Comparison of ENCODE assay signal across 9 cellular contexts in the genomic region with DNA sequence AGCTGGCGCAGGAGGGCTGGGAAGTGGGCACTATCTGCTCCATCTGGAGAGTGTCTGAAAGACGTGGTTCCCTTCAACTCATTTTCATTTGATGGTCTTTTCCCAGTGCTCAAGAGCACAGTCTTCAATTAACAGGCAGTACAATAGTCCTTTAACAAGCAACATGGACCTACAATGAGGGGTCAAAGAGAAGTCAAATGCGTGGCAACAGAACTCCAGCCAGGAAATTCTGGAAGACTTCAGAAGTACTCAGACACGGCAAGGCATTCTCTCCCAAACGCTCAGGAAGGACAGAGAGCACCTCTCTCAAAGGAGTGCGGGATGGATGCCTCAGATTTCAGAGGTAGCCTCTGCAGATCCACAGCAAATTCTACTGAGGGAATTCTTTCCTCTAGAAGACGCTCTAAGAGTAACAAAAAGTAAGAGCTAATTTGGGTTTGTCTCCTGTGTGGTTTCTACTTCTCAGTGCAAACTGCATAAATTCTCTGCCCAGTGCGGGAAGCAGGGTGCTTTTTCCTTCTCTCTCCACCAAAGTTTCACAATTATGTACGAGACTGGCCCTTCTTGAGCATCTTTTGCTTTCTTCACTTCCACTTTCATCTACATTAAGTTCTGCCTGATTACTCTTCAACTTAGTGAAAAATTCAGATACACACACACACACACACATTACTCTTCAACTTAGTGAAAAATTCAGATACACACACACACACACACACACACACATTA. TPM values are rescaled to one million over a fixed set of nuclear protein-coding genes. Genes with fewer than 3 reads are reported as not detected.
A peak's percentile ranks its signal among the peaks of the same experiment; 100 is the strongest.
DNase-seq lines count a peak whose midpoint lies in the region; ATAC-seq, FAIRE-seq and TF ChIP-seq lines count a peak whose summit lies in the region.
"Had no signal": no experiment of that assay in that cellular context is flagged by ENCODE, and none has a peak within 500 bp of the region (broad histone marks: within the 10 kb centered on the region; RNA-seq: fewer than 3 reads in every experiment).

No MANE protein-coding gene starts in this region.

- peak overlapping the region; percentile 77 for H3K4me2 ChIP-seq in A549

- H3K4me3 ChIP-seq in A549 = no peak overlapping the region

- POLR2A ChIA-PET in A549 (lab: Yijun Ruan, JAX) = no interaction called here

- CTCF ChIA-PET in A549 (lab: Yijun Ruan, JAX) = interaction anchor here (0.8 to 1.7 kb wide), 3 partner anchors 9 to 56 kb away, joined by 3 read pairs; a partner anchor contains a TSS

- ATAC-seq in A549 (no peak), GM19397 (IDR thresholded peaks at IDR 0.05; ENCODE audit: unreplicated experiment) (peak; percentile 75), HG03175 (IDR thresholded peaks at IDR 0.05; ENCODE audit: unreplicated experiment) (peak; percentile 68)

- H3K9me3 ChIP-seq in A549 = no peaks in the 10 kb centered on the region

- no peak for TF ChIP-seq POLR2A in A549 (IDR thresholded peaks at IDR 0.05; ENCODE audit: low read length)

- TF ChIP-seq RAD21 in A549 (conservative IDR thresholded peaks at IDR 0.05 in 1 of 2, IDR thresholded peaks at IDR 0.05 in 1 of 2) = no peak

- FAIRE-seq in A549 (lab: Jason Lieb, UNC) = no peak
- FAIRE-seq: bronchial epithelial cell had no signal

- no peak for TF ChIP-seq CTCF in A549 (IDR thresholded peaks at IDR 0.05)

- peak overlapping the region; percentile 92 to 97 for H3K27ac ChIP-seq in A549
- H3K27ac ChIP-seq in cingulate gyrus (ENCODE audit: low read depth, low read length) = peak overlapping the region; percentile 49

- no peak for TF ChIP-seq EP300 in A549 (IDR thresholded peaks at IDR 0.05)

- DNase-seq in A549 (ENCODE audit: low read depth in 1 of 2, low spot score in 1 of 2) = no peak
- DNase-seq in GDM1 (lab: John Stamatoyannopoulos, UW) = no peak
- no peak for DNase-seq in anterior cingulate cortex (lab: John Stamatoyannopoulos, UW)
- no peak for DNase-seq in DMS 273 treated with DMSO at 0.1 percent for 48 hours (lab: John Stamatoyannopoulos, UW)
- DNase-seq in SW480 (ENCODE audit: low spot score) = no peak

- H3K4me1 ChIP-seq in A549 = peaks cover 93% of the 10 kb centered on the region

- 83% methylated on average over 9 of the region's 9 CpGs for whole genome bisulfite sequencing in A549 (ENCODE audit: missing lambda C conversion rate)

TF ChIP-seq in A549, 52 proteins besides CTCF, POLR2A, EP300 and RAD21:
- TF ChIP-seq MAFK (IDR thresholded peaks at IDR 0.05; ENCODE audit: partially characterized antibody) (no peak), RFX5 (IDR thresholded peaks at IDR 0.05) (no peak), NR3C1 (IDR thresholded peaks at IDR 0.05) (no peak), KDM5A (IDR thresholded peaks at IDR 0.05) (no peak), NPAS2 (CRISPR knock-in tag; IDR thresholded peaks at IDR 0.05; ENCODE audit: borderline replicate concordance) (no peak)
- TF ChIP-seq, protein P1, sequence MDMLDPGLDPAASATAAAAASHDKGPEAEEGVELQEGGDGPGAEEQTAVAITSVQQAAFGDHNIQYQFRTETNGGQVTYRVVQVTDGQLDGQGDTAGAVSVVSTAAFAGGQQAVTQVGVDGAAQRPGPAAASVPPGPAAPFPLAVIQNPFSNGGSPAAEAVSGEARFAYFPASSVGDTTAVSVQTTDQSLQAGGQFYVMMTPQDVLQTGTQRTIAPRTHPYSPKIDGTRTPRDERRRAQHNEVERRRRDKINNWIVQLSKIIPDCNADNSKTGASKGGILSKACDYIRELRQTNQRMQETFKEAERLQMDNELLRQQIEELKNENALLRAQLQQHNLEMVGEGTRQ (IDR thresholded peaks at IDR 0.05) = no peak
- TF ChIP-seq, protein P2, sequence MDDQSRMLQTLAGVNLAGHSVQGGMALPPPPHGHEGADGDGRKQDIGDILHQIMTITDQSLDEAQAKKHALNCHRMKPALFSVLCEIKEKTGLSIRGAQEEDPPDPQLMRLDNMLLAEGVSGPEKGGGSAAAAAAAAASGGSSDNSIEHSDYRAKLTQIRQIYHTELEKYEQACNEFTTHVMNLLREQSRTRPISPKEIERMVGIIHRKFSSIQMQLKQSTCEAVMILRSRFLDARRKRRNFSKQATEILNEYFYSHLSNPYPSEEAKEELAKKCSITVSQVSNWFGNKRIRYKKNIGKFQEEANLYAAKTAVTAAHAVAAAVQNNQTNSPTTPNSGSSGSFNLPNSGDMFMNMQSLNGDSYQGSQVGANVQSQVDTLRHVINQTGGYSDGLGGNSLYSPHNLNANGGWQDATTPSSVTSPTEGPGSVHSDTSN (IDR thresholded peaks at IDR 0.05) = no peak
- TF ChIP-seq, protein P3, sequence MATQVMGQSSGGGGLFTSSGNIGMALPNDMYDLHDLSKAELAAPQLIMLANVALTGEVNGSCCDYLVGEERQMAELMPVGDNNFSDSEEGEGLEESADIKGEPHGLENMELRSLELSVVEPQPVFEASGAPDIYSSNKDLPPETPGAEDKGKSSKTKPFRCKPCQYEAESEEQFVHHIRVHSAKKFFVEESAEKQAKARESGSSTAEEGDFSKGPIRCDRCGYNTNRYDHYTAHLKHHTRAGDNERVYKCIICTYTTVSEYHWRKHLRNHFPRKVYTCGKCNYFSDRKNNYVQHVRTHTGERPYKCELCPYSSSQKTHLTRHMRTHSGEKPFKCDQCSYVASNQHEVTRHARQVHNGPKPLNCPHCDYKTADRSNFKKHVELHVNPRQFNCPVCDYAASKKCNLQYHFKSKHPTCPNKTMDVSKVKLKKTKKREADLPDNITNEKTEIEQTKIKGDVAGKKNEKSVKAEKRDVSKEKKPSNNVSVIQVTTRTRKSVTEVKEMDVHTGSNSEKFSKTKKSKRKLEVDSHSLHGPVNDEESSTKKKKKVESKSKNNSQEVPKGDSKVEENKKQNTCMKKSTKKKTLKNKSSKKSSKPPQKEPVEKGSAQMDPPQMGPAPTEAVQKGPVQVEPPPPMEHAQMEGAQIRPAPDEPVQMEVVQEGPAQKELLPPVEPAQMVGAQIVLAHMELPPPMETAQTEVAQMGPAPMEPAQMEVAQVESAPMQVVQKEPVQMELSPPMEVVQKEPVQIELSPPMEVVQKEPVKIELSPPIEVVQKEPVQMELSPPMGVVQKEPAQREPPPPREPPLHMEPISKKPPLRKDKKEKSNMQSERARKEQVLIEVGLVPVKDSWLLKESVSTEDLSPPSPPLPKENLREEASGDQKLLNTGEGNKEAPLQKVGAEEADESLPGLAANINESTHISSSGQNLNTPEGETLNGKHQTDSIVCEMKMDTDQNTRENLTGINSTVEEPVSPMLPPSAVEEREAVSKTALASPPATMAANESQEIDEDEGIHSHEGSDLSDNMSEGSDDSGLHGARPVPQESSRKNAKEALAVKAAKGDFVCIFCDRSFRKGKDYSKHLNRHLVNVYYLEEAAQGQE (IDR thresholded peaks at IDR 0.05) = no peak
TF ChIP-seq in A549: peak in this region for 0.

RNA-seq across cellular contexts. Expression of a gene that starts 56.4 kb away (rescaled TPM):
- polyA plus RNA-seq in A549 (2011; rRNA removed) (24.9 and 32.2 TPM in 2 replicates), A549 (2017; fragmentation: RNase III; extraction: RNeasy Plus Mini Kit Qiagen cat#74134 plus additional on column Dnase treatment) (33.4 to 44.3 TPM (median 41.7 TPM) in 3 replicates)
- polyA plus RNA-seq in A549 (2012; cell fraction: cytosol; rRNA removed) = 9.8 and 16.2 TPM in 2 replicates
- 17.8 and 26.0 TPM in 2 replicates for polyA plus RNA-seq in A549 (2012; cell fraction: nucleus; rRNA removed)
- polyA minus RNA-seq in A549 (2011; rRNA and poly(A)+ RNA removed) = 36.3 and 39.2 TPM in 2 replicates

Comparison
In these comparisons a context has a peak if more than half of its experiments do, and no peak if none do; other contexts are left out.
1. ATAC-seq: peak in GM19397 (single experiment) and HG03175 (single experiment); none in A549 (0 of 2).